In the genomic region with DNA sequence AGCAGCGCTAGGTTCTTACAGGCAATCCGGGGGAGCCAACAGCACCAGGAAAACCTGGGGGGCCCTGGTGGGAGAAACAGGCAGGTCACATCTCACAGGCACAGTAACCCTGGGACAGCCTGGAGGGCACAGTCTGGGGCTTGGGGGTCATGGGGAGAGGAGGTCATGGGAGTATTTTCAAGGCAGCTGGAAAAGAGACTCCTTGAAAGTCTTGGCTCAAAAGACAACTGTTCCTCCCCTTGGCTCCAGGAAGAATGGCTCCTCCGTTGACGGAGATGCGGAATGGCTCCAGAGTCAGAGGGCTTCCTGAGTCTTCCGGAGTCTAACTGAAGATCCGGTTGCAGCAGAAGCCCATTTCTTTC, we compare ENCODE assay signal across 7 cellular contexts. TPM values are rescaled to one million over a fixed set of nuclear protein-coding genes. Genes with fewer than 3 reads are reported as not detected.
DNase-seq lines count a peak whose midpoint lies in the region; ATAC-seq and TF ChIP-seq lines count a peak whose summit lies in the region.

No MANE protein-coding gene starts in this region.

- H3K9ac ChIP-seq in colonic mucosa (ENCODE audit: low read depth in 2 of 2, low read length in 2 of 2) (peak overlapping the region; percentile 33 to 89), muscle layer of colon (ENCODE audit: low read length) (no peak overlapping the region)

- POLR2A ChIA-PET in RWPE1 (lab: Yijun Ruan, JAX; ENCODE audit: low non-redundant PET) (no interaction called here), Caco-2 (lab: Charles Lee) (no interaction called here)

- H3K9me3 Mint-ChIP-seq in Caco-2 (ENCODE audit: unreplicated experiment), result no peaks in the 10 kb centered on the region

- peak overlapping the region; percentile 97 for H3K27ac ChIP-seq in RWPE1
- peak overlapping the region; percentile 69 for H3K27ac ChIP-seq in colonic mucosa
- peak overlapping the region; percentile 93 for H3K27ac ChIP-seq in muscle layer of colon (ENCODE audit: low read depth, low read length)
- peak overlapping the region; percentile 80 to 88 (median 81) for H3K27ac ChIP-seq in thyroid gland

- DNase-seq in RWPE1 (ENCODE audit: low spot score) (no peak), colonic mucosa (no peak), thyroid gland (no peak), Caco-2 (no peak)
- no peak for DNase-seq in activated CD4-positive, alpha-beta T cell treated with anti-CD3 and anti-CD28 coated beads, Interleukin-2, amount 50 U/mL, for 4 hours

- 58 to 76% methylated on average over 7 of the region's 7 CpGs for WGBS in thyroid gland, 2 donors

- H3K27ac Mint-ChIP-seq in Caco-2 (ENCODE audit: unreplicated experiment), result no peak overlapping the region

- BruUV-seq in Caco-2 (replicated peaks; lab: Mats Ljungman, UMichigan), result no TSS peak

- H3K9me3 ChIP-seq in colonic mucosa, result no peaks in the 10 kb centered on the region
- no peaks in the 10 kb centered on the region for H3K9me3 ChIP-seq in muscle layer of colon (ENCODE audit: low read length)
- no peaks in the 10 kb centered on the region for H3K9me3 ChIP-seq in thyroid gland
- no peaks in the 10 kb centered on the region for H3K9me3 ChIP-seq in Caco-2

- H3K27me3 Mint-ChIP-seq in Caco-2 (ENCODE audit: insufficient read depth, unreplicated experiment), result no peaks in the 10 kb centered on the region

- no peak for TF ChIP-seq POLR2A in thyroid gland (IDR thresholded peaks at IDR 0.05)

- TF ChIP-seq CTCF in RWPE1 (conservative IDR thresholded peaks at IDR 0.05; ENCODE audit: low read depth) (no peak), colonic mucosa (IDR thresholded peaks at IDR 0.05) (no peak), thyroid gland (IDR thresholded peaks at IDR 0.05) (no peak), Caco-2 (IDR thresholded peaks at IDR 0.05; ENCODE audit: insufficient read depth in 1 of 2, low read depth in 1 of 2, low read length in 1 of 2, severe bottlenecking in 1 of 2, unreplicated experiment in 1 of 2) (no peak)

- no peaks in the 10 kb centered on the region for H3K27me3 ChIP-seq in colonic mucosa
- no peaks in the 10 kb centered on the region for H3K27me3 ChIP-seq in muscle layer of colon (ENCODE audit: control insufficient read depth in 1 of 2, insufficient read depth in 2 of 2, low read length in 2 of 2)
- no peaks in the 10 kb centered on the region for H3K27me3 ChIP-seq in thyroid gland
- H3K27me3 ChIP-seq in Caco-2 (replicated peaks; ENCODE audit: control insufficient read depth, insufficient read depth, low read length), result no peaks in the 10 kb centered on the region

- intact Hi-C loops in colonic mucosa (cut with DNase I) (no loop called here), thyroid gland (cut with DNase I) (no loop called here), Caco-2 (cut with micrococcal nuclease; ENCODE audit: unreplicated experiment) (no loop called here)

- H3K4me1 Mint-ChIP-seq in Caco-2 (ENCODE audit: low read depth, unreplicated experiment), result peaks cover 4% of the 10 kb centered on the region

- CTCF ChIA-PET in RWPE1 (lab: Yijun Ruan, JAX), result interaction anchor here (0.6 to 1.7 kb wide), 6 partner anchors 12 to 265 kb away, joined by 3 to 10 read pairs (median 5); no protein-coding TSS in a partner anchor
- CTCF ChIA-PET in Caco-2 (lab: Charles Lee), result interaction anchor here (0.8 to 1.1 kb wide), 2 partner anchors 45 to 119 kb away, joined by 3 read pairs; no protein-coding TSS in a partner anchor

- no peak for ATAC-seq in GM18502 (IDR thresholded peaks at IDR 0.05; ENCODE audit: poor library complexity, unreplicated experiment)

- H3K4me1 ChIP-seq in colonic mucosa (peaks cover 8% of the 10 kb centered on the region), muscle layer of colon (ENCODE audit: insufficient read depth, low read length) (peaks cover 93% of the 10 kb centered on the region), thyroid gland (peaks cover 37 to 60% of the 10 kb centered on the region in 2 donors), Caco-2 (no peaks in the 10 kb centered on the region)

- no peak overlapping the region for H3K4me3 Mint-ChIP-seq in Caco-2 (ENCODE audit: unreplicated experiment)

- H3K36me3 ChIP-seq in colonic mucosa (no peaks in the 10 kb centered on the region), muscle layer of colon (ENCODE audit: insufficient read depth, low read length) (no peaks in the 10 kb centered on the region), thyroid gland (no peaks in the 10 kb centered on the region), Caco-2 (ENCODE audit: control insufficient read depth, insufficient read depth, low read length) (no peaks in the 10 kb centered on the region)

- no peaks in the 10 kb centered on the region for H3K36me3 Mint-ChIP-seq in Caco-2 (ENCODE audit: insufficient read depth, unreplicated experiment)

- H3K4me3 ChIP-seq in colonic mucosa, result peak overlapping the region; percentile 33
- peak overlapping the region; percentile 25 to 26 for H3K4me3 ChIP-seq in muscle layer of colon (ENCODE audit: low read depth in 1 of 2, low read length in 2 of 2)
- H3K4me3 ChIP-seq in thyroid gland (replicated peaks in 1 of 3), result no peak overlapping the region
- H3K4me3 ChIP-seq in Caco-2 (ENCODE audit: low read depth, low read length), result no peak overlapping the region

RNA-seq across cellular contexts. Expression of a gene that starts 25.9 kb away (rescaled TPM):
- total RNA-seq in colonic mucosa (10 to 100 TPM; 57.5 to 67.8 TPM), thyroid gland (100 to 1,000 TPM; 180 to 355 (median 312) TPM), Caco-2 (2022) (21.9 and 22.1 TPM in 2 replicates)

RNA-seq across cellular contexts. Expression of a gene that starts 33.3 kb away (rescaled TPM):
- total RNA-seq in colonic mucosa (10 to 100 TPM in 1 of 2 donors, 1 to 10 TPM in 1; 9.0 to 15.4 TPM), thyroid gland (100 to 1,000 TPM in 2 of 4 donors, 10 to 100 TPM in 2; 61.3 to 121 (median 97.1) TPM), Caco-2 (2022) (0.44 and 0.50 TPM in 2 replicates)

RNA-seq across cellular contexts. Expression of a gene that starts 53.1 kb away (rescaled TPM):
- total RNA-seq in colonic mucosa (not detected), thyroid gland (1 to 10 TPM in 2 of 4 donors, under 1 TPM in 2; 0.40 to 5.6 (median 1.3) TPM), Caco-2 (2022) (not detected in 2 replicates)

Comparison
In these comparisons a context has a peak if more than half of its experiments do, and no peak if none do; other contexts are left out.
1. H3K4me3 ChIP-seq: peak in colonic mucosa (single experiment) and muscle layer of colon (2 of 2); none in thyroid gland (0 of 3) and Caco-2 (single experiment).
2. Peak in every context shown above with its lines, with median percentiles within 50 percentile points of each other: H3K27ac ChIP-seq.